Comparison of ENCODE assay signal across 8 cellular contexts in the genomic region with DNA sequence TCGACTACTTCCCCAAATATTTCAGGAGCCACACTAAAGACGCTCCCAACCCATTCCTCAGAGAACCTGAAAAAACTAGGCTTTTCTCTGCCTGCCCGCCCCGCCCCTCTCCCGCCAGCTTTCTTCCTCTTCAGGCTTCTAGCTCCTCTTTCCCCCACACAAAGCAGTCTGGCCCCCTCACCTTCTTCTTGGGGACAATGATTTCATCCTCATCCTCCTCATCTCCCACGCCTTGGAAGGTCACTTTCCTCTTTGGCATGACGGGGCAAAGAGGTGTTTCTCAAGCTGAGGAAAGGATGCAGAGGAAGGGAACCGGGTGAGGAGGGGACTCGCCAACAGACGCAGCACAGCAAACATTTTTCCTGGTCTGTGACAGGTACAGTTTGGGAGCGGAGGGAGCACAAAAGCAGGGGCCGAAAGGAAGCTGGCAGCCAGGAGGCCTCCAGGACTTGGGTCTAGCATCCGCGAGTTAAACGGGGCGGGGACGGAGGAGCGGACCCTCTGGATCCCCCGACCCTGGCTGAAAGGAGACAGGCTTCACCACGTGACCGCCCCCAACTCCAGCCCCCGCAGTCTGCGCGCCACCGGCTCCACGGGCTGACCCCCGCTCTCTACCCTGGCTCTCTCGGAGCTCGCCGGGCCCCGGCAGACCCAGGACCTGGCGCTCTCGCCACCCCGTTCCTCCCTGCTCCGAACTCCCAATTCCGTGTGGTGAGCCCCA. TPM values are rescaled to one million over a fixed set of nuclear protein-coding genes. Genes with fewer than 3 reads are reported as not detected.
A peak's percentile ranks its signal among the peaks of the same experiment; 100 is the strongest.
DNase-seq lines count a peak whose midpoint lies in the region; ATAC-seq and TF ChIP-seq lines count a peak whose summit lies in the region.

No MANE protein-coding gene starts in this region.

- 2 to 12% methylated on average over 5 to 6 of the region's 36 CpGs for WGBS in gastroesophageal sphincter (ENCODE audit: low coverage in 1 of 2), 2 donors
- WGBS in prostate gland = 2% methylated on average over 35 of the region's 36 CpGs

- no peak for TF ChIP-seq RAD21 in HCT116 (IDR thresholded peaks at IDR 0.05; ENCODE audit: low read depth)

- BruUV-seq in Caco-2 (replicated peaks; lab: Mats Ljungman, UMichigan) (TSS peak; percentile 34), HCT116 (replicated peaks; lab: Mats Ljungman, UMichigan) (TSS peak; percentile 70)

- CTCF ChIA-PET in Caco-2 (lab: Charles Lee) = interaction anchor here (0.6 to 1.8 kb wide), 8 partner anchors 13 to 75 kb away, joined by 3 to 8 read pairs (median 3); a partner anchor contains a TSS
- CTCF ChIA-PET in HCT116 (lab: Charles Lee) = interaction anchor here (0.6 to 2.0 kb wide), 4 partner anchors 10 to 242 kb away, joined by 3 to 10 read pairs (median 6); a partner anchor contains a TSS

- H2AFZ ChIP-seq in HCT116 (ENCODE audit: low read depth, low read length, poor library complexity, severe bottlenecking) = no peak overlapping the region

- no peaks in the 10 kb centered on the region for H3K27me3 Mint-ChIP-seq in Caco-2 (ENCODE audit: insufficient read depth, unreplicated experiment)

- no peaks in the 10 kb centered on the region for H3K27me3 ChIP-seq in Caco-2 (replicated peaks; ENCODE audit: control insufficient read depth, insufficient read depth, low read length)
- H3K27me3 ChIP-seq in HCT116 (ENCODE audit: insufficient read depth, low read length) = no peaks in the 10 kb centered on the region
- H3K27me3 ChIP-seq in gastroesophageal sphincter = no peaks in the 10 kb centered on the region
- no peaks in the 10 kb centered on the region for H3K27me3 ChIP-seq in prostate gland (replicated peaks; ENCODE audit: insufficient read depth)

- H3K4me2 ChIP-seq in HCT116 (ENCODE audit: low read length) = peak overlapping the region; percentile 74

- H3K4me3 ChIP-seq in Caco-2 (ENCODE audit: low read depth, low read length) (peak overlapping the region; percentile 97), HCT116 (replicated peaks in 1 of 2; ENCODE audit: low read depth in 1 of 2, low read length in 2 of 2) (peak overlapping the region; percentile 86 to 92), gastroesophageal sphincter (peak overlapping the region; percentile 60 to 74), prostate gland (peak overlapping the region; percentile 94 to 96)

- peak overlapping the region; percentile 99 for H3K27ac Mint-ChIP-seq in Caco-2 (ENCODE audit: unreplicated experiment)

- peaks cover 67% of the 10 kb centered on the region for H3K36me3 Mint-ChIP-seq in Caco-2 (ENCODE audit: insufficient read depth, unreplicated experiment)

- RAD21 ChIA-PET in HCT116 (lab: Charles Lee; ENCODE audit: low non-redundant PET in 1 of 2, low total read pairs in 2 of 2, uncharacterized antibody in 2 of 2, unreplicated experiment in 2 of 2) = interaction anchor here (1.0 to 1.2 kb wide), 2 partner anchors 41 to 75 kb away, joined by 3 to 4 read pairs; a partner anchor contains a TSS

- DNase-seq in Caco-2 (no peak), HCT116 (ENCODE audit: low read depth, low spot score) (no peak), prostate gland (ENCODE audit: low spot score) (no peak), NCI-H2029 (lab: John Stamatoyannopoulos, UW) (no peak), kidney glomerular epithelial cell (lab: John Stamatoyannopoulos, UW) (no peak), NCI-H2081 treated with DMSO at 0.1 percent for 48 hours (lab: John Stamatoyannopoulos, UW) (no peak)

- H3K9me3 Mint-ChIP-seq in Caco-2 (ENCODE audit: unreplicated experiment) = no peaks in the 10 kb centered on the region

- no peak for TF ChIP-seq EP300 in gastroesophageal sphincter (IDR thresholded peaks at IDR 0.05)

- H3K4me1 Mint-ChIP-seq in Caco-2 (ENCODE audit: low read depth, unreplicated experiment) = peaks cover 12% of the 10 kb centered on the region

- ATAC-seq in HCT116 (peak; percentile 33), gastroesophageal sphincter (peak; percentile 17)

- H3K4me1 ChIP-seq in Caco-2 (peaks cover 5% of the 10 kb centered on the region; the same call in 1 of the 2 replicates), HCT116 (ENCODE audit: control insufficient read depth in 1 of 2, insufficient read depth in 2 of 2, low read length in 2 of 2) (peaks cover 39 to 54% of the 10 kb centered on the region in 2 experiments), gastroesophageal sphincter (peaks cover 3 to 54% (median 40%) of the 10 kb centered on the region in 3 donors), prostate gland (replicated peaks) (peaks cover 16% of the 10 kb centered on the region)

- intact Hi-C loops in Caco-2 (cut with micrococcal nuclease; ENCODE audit: unreplicated experiment) = loop anchor here (1.0 to 5.0 kb wide), 3 partner anchors 20 to 263 kb away; a partner anchor contains a TSS
- intact Hi-C loops in HCT116 (cut with micrococcal nuclease) = loop anchor here (1.0 kb wide), 1 partner anchor 41 kb away; a partner anchor contains a TSS
- intact Hi-C loops in prostate gland (cut with DNase I) = no loop called here

- POLR2A ChIA-PET in Caco-2 (lab: Charles Lee) = interaction anchor here (0.5 to 2.3 kb wide), 5 partner anchors 17 to 490 kb away, joined by 3 to 30 read pairs (median 4); a partner anchor contains a TSS
- POLR2A ChIA-PET in HCT116 (lab: Charles Lee) = interaction anchor here (2.5 kb wide), 1 partner anchor 16 kb away, joined by 15 read pairs; a partner anchor contains a TSS

- peaks cover 34% of the 10 kb centered on the region for H3K79me2 ChIP-seq in HCT116 (ENCODE audit: insufficient read depth, low read length)

- H4K20me1 ChIP-seq in HCT116 (ENCODE audit: insufficient read depth) = no peaks in the 10 kb centered on the region

- H3K9me3 ChIP-seq in Caco-2 = no peaks in the 10 kb centered on the region
- no peaks in the 10 kb centered on the region for H3K9me3 ChIP-seq in HCT116 (ENCODE audit: control insufficient read depth in 1 of 2, insufficient read depth in 1 of 2, low read depth in 1 of 2, low read length in 2 of 2)
- no peaks in the 10 kb centered on the region for H3K9me3 ChIP-seq in gastroesophageal sphincter
- H3K9me3 ChIP-seq in prostate gland = no peaks in the 10 kb centered on the region

- TF ChIP-seq CTCF in Caco-2 (IDR thresholded peaks at IDR 0.05; ENCODE audit: insufficient read depth in 1 of 2, low read depth in 1 of 2, low read length in 1 of 2, severe bottlenecking in 1 of 2, unreplicated experiment in 1 of 2) = no peak
- no peak for TF ChIP-seq CTCF in HCT116 (IDR thresholded peaks at IDR 0.05 in 2 of 3, conservative IDR thresholded peaks at IDR 0.05 in 1 of 3; ENCODE audit: borderline replicate concordance in 1 of 3, insufficient read depth in 1 of 3, low read depth in 2 of 3, low read length in 2 of 3)
- TF ChIP-seq CTCF in VCaP (conservative IDR thresholded peaks at IDR 0.05) = no peak
- no peak for TF ChIP-seq CTCF in gastroesophageal sphincter (IDR thresholded peaks at IDR 0.05)
- TF ChIP-seq CTCF in prostate gland (IDR thresholded peaks at IDR 0.05) = no peak

- H3K27ac ChIP-seq in HCT116 (ENCODE audit: low read depth, low read length) (peak overlapping the region; percentile 92), VCaP (peak overlapping the region; percentile 78), gastroesophageal sphincter (peak overlapping the region; percentile 64 to 100 (median 90)), prostate gland (peak overlapping the region; percentile 94)

- no peaks in the 10 kb centered on the region for H3K9me2 ChIP-seq in HCT116 (ENCODE audit: insufficient read depth)

- peak overlapping the region; percentile 99 for H3K9ac ChIP-seq in HCT116 (ENCODE audit: low read length)

- TF ChIP-seq POLR2A in HCT116 (IDR thresholded peaks at IDR 0.05; ENCODE audit: borderline replicate concordance, extremely low read depth, insufficient read depth, insufficient read length) (no peak), gastroesophageal sphincter (IDR thresholded peaks at IDR 0.05) (no peak), prostate gland (IDR thresholded peaks at IDR 0.05) (no peak)

- peaks cover 4% of the 10 kb centered on the region for H3K36me3 ChIP-seq in Caco-2 (ENCODE audit: control insufficient read depth, insufficient read depth, low read length)
- peaks cover 12 to 55% of the 10 kb centered on the region in 2 experiments; a peak in 2 of 4 replicates for H3K36me3 ChIP-seq in HCT116 (ENCODE audit: control insufficient read depth in 1 of 2, insufficient read depth in 2 of 2, low read length in 2 of 2)
- peaks cover 0 to 76% of the 10 kb centered on the region in 2 donors for H3K36me3 ChIP-seq in gastroesophageal sphincter
- H3K36me3 ChIP-seq in prostate gland = peaks cover 0 to 6% of the 10 kb centered on the region in 2 donors

- peak overlapping the region; percentile 94 for H3K4me3 Mint-ChIP-seq in Caco-2 (ENCODE audit: unreplicated experiment)

TF ChIP-seq in HCT116, 20 proteins besides CTCF, POLR2A, EP300 and RAD21 (continues in another document):
- TF ChIP-seq EZH2 (IDR thresholded peaks at IDR 0.05) (no peak), ZFX (IDR thresholded peaks at IDR 0.05) (peak; percentile 53; the same call in 1 of the 2 replicates), POLR2AphosphoS5 (IDR thresholded peaks at IDR 0.05; ENCODE audit: low read depth, low read length) (no peak), TCF7L2 (IDR thresholded peaks at IDR 0.05; ENCODE audit: borderline replicate concordance, extremely low read depth, insufficient read depth, insufficient read length) (no peak)
- TF ChIP-seq, protein P1, sequence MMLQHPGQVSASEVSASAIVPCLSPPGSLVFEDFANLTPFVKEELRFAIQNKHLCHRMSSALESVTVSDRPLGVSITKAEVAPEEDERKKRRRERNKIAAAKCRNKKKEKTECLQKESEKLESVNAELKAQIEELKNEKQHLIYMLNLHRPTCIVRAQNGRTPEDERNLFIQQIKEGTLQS (IDR thresholded peaks at IDR 0.05) = no peak

RNA-seq across cellular contexts. Expression of a gene that starts 0.5 kb away (rescaled TPM):
- total RNA-seq in Caco-2 (2022) = 50.1 and 51.8 TPM in 2 replicates
- total RNA-seq in HCT116 (2021; ENCODE audit: unreplicated experiment) = 51.8 TPM
- 24.9 and 27.4 TPM in 2 replicates for polyA plus RNA-seq in HCT116 (2012)
- 10 to 100 TPM; 43.1 to 68.1 (median 54.3) TPM for total RNA-seq in gastroesophageal sphincter
- 10 to 100 TPM; 32.9 to 46.4 TPM for total RNA-seq in prostate gland

RNA-seq across cellular contexts. Expression of a gene that starts 15.7 kb away (rescaled TPM):
- total RNA-seq in Caco-2 (2022) (36.9 and 40.5 TPM in 2 replicates), HCT116 (2021; ENCODE audit: unreplicated experiment) (49.2 TPM), gastroesophageal sphincter (10 to 100 TPM; 17.1 to 40.9 (median 20.4) TPM), prostate gland (10 to 100 TPM; 40.3 to 59.4 TPM)
- 35.5 and 38.1 TPM in 2 replicates for polyA plus RNA-seq in HCT116 (2012)

RNA-seq across cellular contexts. Expression of a gene that starts 20.0 kb away (rescaled TPM):
- 2.7 and 2.9 TPM in 2 replicates for total RNA-seq in Caco-2 (2022)
- not detected for total RNA-seq in HCT116 (2021; ENCODE audit: unreplicated experiment)
- 0.46 and 1.4 TPM in 2 replicates for polyA plus RNA-seq in HCT116 (2012)
- total RNA-seq in gastroesophageal sphincter = not detected
- total RNA-seq in prostate gland = 10 to 100 TPM in 1 of 2 donors, 1 to 10 TPM in 1; 3.5 to 23.5 TPM

RNA-seq across cellular contexts. Expression of a gene that starts 27.8 kb away (rescaled TPM):
- total RNA-seq in Caco-2 (2022) = 0.21 and 0.34 TPM in 2 replicates
- total RNA-seq in HCT116 (2021; ENCODE audit: unreplicated experiment) = 3.4 TPM
- 2.3 and 2.4 TPM in 2 replicates for polyA plus RNA-seq in HCT116 (2012)
- total RNA-seq in gastroesophageal sphincter = 1 to 10 TPM in 2 of 4 donors, under 1 TPM in 2; 0.59 to 2.2 (median 1.2) TPM
- total RNA-seq in prostate gland = 1 to 10 TPM; 3.0 to 4.2 TPM

RNA-seq across cellular contexts. Expression of a gene that starts 40.6 kb away (rescaled TPM):
- total RNA-seq in Caco-2 (2022) (12.8 and 13.4 TPM in 2 replicates), HCT116 (2021; ENCODE audit: unreplicated experiment) (17.9 TPM), gastroesophageal sphincter (10 to 100 TPM in 3 of 4 donors, 1 to 10 TPM in 1; 7.9 to 17.5 (median 12.2) TPM), prostate gland (10 to 100 TPM; 11.9 to 12.2 TPM)
- polyA plus RNA-seq in HCT116 (2012) = 12.8 and 15.5 TPM in 2 replicates
